Comparison of ENCODE assay signal across 8 cellular contexts in genomic region chr16:89289428-89290395, GRCh38.
DNase-seq lines count a peak whose midpoint lies in the region; ATAC-seq and TF ChIP-seq lines count a peak whose summit lies in the region.

No MANE protein-coding gene starts in this region.

- H3K27me3 ChIP-seq in CD8-positive, alpha-beta memory T cell (ENCODE audit: insufficient read depth, low read length, poor library complexity, severe bottlenecking) = no peaks in the 10 kb centered on the region
- H3K27me3 ChIP-seq in ovary (no peaks in the 10 kb centered on the region), transverse colon (no peaks in the 10 kb centered on the region)

- CTCF ChIA-PET in CD8-positive, alpha-beta memory T cell (lab: Charles Lee) = interaction anchor here (0.7 to 2.1 kb wide), 15 partner anchors 8 to 219 kb away, joined by 3 to 10 read pairs (median 3); partner anchors contain the start of genes SPG7 and ZNF778

- peaks cover 0 to 55% (median 2%) of the 10 kb centered on the region in 3 donors for H3K36me3 Mint-ChIP-seq in CD8-positive, alpha-beta memory T cell
- peaks cover 10% of the 10 kb centered on the region; the same call in 1 of the 2 replicates for H3K36me3 Mint-ChIP-seq in HFFc6 (ENCODE audit: low read depth)

- H3K36me3 ChIP-seq in CD8-positive, alpha-beta memory T cell (ENCODE audit: insufficient read depth, low read length) = peaks cover 44% of the 10 kb centered on the region
- H3K36me3 ChIP-seq in ovary (peaks cover 5% of the 10 kb centered on the region), transverse colon (peaks cover 0 to 26% (median 12%) of the 10 kb centered on the region in 4 donors)

- TF ChIP-seq CTCF in HFFc6 (IDR thresholded peaks at IDR 0.05) (peak; percentile 92), ovary (IDR thresholded peaks at IDR 0.05) (peak; percentile 40 to 50 (median 47)), transverse colon (IDR thresholded peaks at IDR 0.05) (peak; percentile 67 to 83 (median 71))

- peak overlapping the region in 7 of 8 donors; percentile 31 to 93 (median 60) for H3K27ac Mint-ChIP-seq in CD8-positive, alpha-beta memory T cell
- H3K27ac Mint-ChIP-seq in HFFc6 = peak overlapping the region; percentile 65

- no peak for TF ChIP-seq POLR2A in ovary (IDR thresholded peaks at IDR 0.05)
- TF ChIP-seq POLR2A in transverse colon (IDR thresholded peaks at IDR 0.05) = no peak

- H3K4me1 Mint-ChIP-seq in CD8-positive, alpha-beta memory T cell = peaks cover 9 to 27% (median 19%) of the 10 kb centered on the region in 3 donors
- peaks cover 11% of the 10 kb centered on the region; the same call in 1 of the 2 replicates for H3K4me1 Mint-ChIP-seq in HFFc6 (ENCODE audit: low read depth)

- intact Hi-C loops in ovary (cut with DNase I) = loop anchor here in 1 of 4 donors (5.0 kb wide), 1 partner anchor 37 kb away; no protein-coding TSS in a partner anchor
- intact Hi-C loops in transverse colon (cut with DNase I; ENCODE audit: low total_unique reads) = loop anchor here (2.0 to 5.0 kb wide), 2 partner anchors 65 to 917 kb away; no protein-coding TSS in a partner anchor

- DNase-seq in CD8-positive, alpha-beta memory T cell = peak; percentile 43 to 77 (median 52)
- peak; percentile 63 for DNase-seq in HFFc6
- DNase-seq in RPMI7951 (ENCODE audit: low read depth) = peak; percentile 45
- DNase-seq in activated T-helper 9 cell treated with anti-CD3 and anti-CD28 coated beads, Interleukin-2, amount 50 U/mL, for 16 hours (ENCODE audit: low read depth) = peak; percentile 55
- DNase-seq in foreskin melanocyte = peak; percentile 43
- DNase-seq in ovary = peak; percentile 71 to 81 (median 77)
- peak; percentile 81 for DNase-seq in transverse colon

- H3K9me3 Mint-ChIP-seq in CD8-positive, alpha-beta memory T cell = no peaks in the 10 kb centered on the region
- H3K9me3 Mint-ChIP-seq in HFFc6 = no peaks in the 10 kb centered on the region

- POLR2A ChIA-PET in CD8-positive, alpha-beta memory T cell (lab: Charles Lee) = interaction anchor here (1.1 kb wide), 1 partner anchor 27 kb away, joined by 3 read pairs; no protein-coding TSS in a partner anchor

- no peak overlapping the region for H3K27ac ChIP-seq in CD8-positive, alpha-beta memory T cell (ENCODE audit: low read depth, low read length)
- H3K27ac ChIP-seq in ovary = peak overlapping the region in 1 of 2 donors; percentile 24
- no peak overlapping the region for H3K27ac ChIP-seq in transverse colon

- TF ChIP-seq EP300 in ovary (IDR thresholded peaks at IDR 0.05) (no peak), transverse colon (IDR thresholded peaks at IDR 0.05; ENCODE audit: low read depth) (no peak)

- peak overlapping the region in 1 of 7 donors; percentile 68 for H3K4me3 Mint-ChIP-seq in CD8-positive, alpha-beta memory T cell
- H3K4me3 Mint-ChIP-seq in HFFc6 = no peak overlapping the region

- 73 to 77% (median 73%) methylated on average over 20 to 25 of the region's 25 CpGs for WGBS in ovary, 3 donors
- WGBS in transverse colon (ENCODE audit: low coverage in 1 of 2), 2 donors = 69 to 98% methylated on average over 8 to 17 of the region's 25 CpGs

- peaks cover 0 to 1% of the 10 kb centered on the region in 2 donors for H3K27me3 Mint-ChIP-seq in CD8-positive, alpha-beta memory T cell
- H3K27me3 Mint-ChIP-seq in HFFc6 (ENCODE audit: insufficient read depth) = peaks cover 16% of the 10 kb centered on the region

- in situ Hi-C loops in transverse colon (cut with MboI; ENCODE audit: low pct_ligation_motif_present in 1 of 4, low pct_unique_long_range_greater_than_20kb in 1 of 4, low sequenced_read_pairs in 3 of 4) = no loop called here

- no peak overlapping the region for H3K4me3 ChIP-seq in CD8-positive, alpha-beta memory T cell (ENCODE audit: low read length)
- no peak overlapping the region for H3K4me3 ChIP-seq in ovary
- no peak overlapping the region for H3K4me3 ChIP-seq in transverse colon

- H3K4me1 ChIP-seq in CD8-positive, alpha-beta memory T cell (ENCODE audit: insufficient read depth, low read length) = no peaks in the 10 kb centered on the region
- H3K4me1 ChIP-seq in ovary (ENCODE audit: insufficient read depth) (peaks cover 13% of the 10 kb centered on the region), transverse colon (peaks cover 0 to 11% (median 5%) of the 10 kb centered on the region in 4 donors)

- no peaks in the 10 kb centered on the region for H3K9me3 ChIP-seq in CD8-positive, alpha-beta memory T cell (ENCODE audit: low read length)
- no peaks in the 10 kb centered on the region for H3K9me3 ChIP-seq in ovary
- H3K9me3 ChIP-seq in transverse colon = no peaks in the 10 kb centered on the region

- no peak for ATAC-seq in HG03135 (IDR thresholded peaks at IDR 0.05; ENCODE audit: unreplicated experiment)
